19 cellular contexts compared by ENCODE assay signal in genomic region chr21:44783023-44783696, GRCh38. TPM values are rescaled to one million over a fixed set of nuclear protein-coding genes. Genes with fewer than 3 reads are reported as not detected.
A peak's percentile ranks its signal among the peaks of the same experiment; 100 is the strongest.
DNase-seq lines count a peak whose midpoint lies in the region; ATAC-seq, FAIRE-seq and TF ChIP-seq lines count a peak whose summit lies in the region.
"Had no signal": no experiment of that assay in that cellular context is flagged by ENCODE, and none has a peak within 500 bp of the region (broad histone marks: within the 10 kb centered on the region; RNA-seq: fewer than 3 reads in every experiment).

No MANE protein-coding gene starts in this region.

- TF ChIP-seq POLR2A in K562 (conservative IDR thresholded peaks at IDR 0.05) = no peak

- no peak for TF ChIP-seq EP300 in K562 (IDR thresholded peaks at IDR 0.05; ENCODE audit: low read length)

- TF ChIP-seq RAD21 in K562 (CRISPR knock-in tag; conservative IDR thresholded peaks at IDR 0.05 in 1 of 2, IDR thresholded peaks at IDR 0.05 in 1 of 2) = no peak

- POLR2A ChIA-PET in K562 (lab: Yijun Ruan, JAX) = interaction anchor here (0.6 to 1.2 kb wide), 3 partner anchors 10 to 87 kb away, joined by 3 read pairs; no protein-coding TSS in a partner anchor

- H2AFZ ChIP-seq in K562 (ENCODE audit: low read depth, low read length) = no peak overlapping the region
- H2AFZ ChIP-seq: GM23338 had no signal

- in situ Hi-C loops in K562 (cut with MboI) = no loop called here

- no peaks in the 10 kb centered on the region for H3K9me3 Mint-ChIP-seq in stimulated activated effector memory CD8-positive, alpha-beta T cell treated with anti-CD3 and anti-CD28 coated beads, Interleukin-12 subunit alpha, Interleukin-12 subunit beta, amount 100 ng/mL, for 72 hours
- H3K9me3 Mint-ChIP-seq: CD8-positive, alpha-beta T cell; GM23338; IgD-negative memory B cell had no signal

- WGBS in K562 (ENCODE audit: insufficient coverage, low coverage, missing lambda C conversion rate) = 90% methylated on average over 5 of the region's 5 CpGs

- DNase-seq in right atrium auricular region (ENCODE audit: low spot score) (peak; percentile 11), Right ventricle myocardium superior (no peak), K562 (ENCODE audit: extremely low read depth in 1 of 4, low spot score in 3 of 4) (no peak), islet precursor cell (peak; percentile 8), SKM-1 (lab: John Stamatoyannopoulos, UW; ENCODE audit: unreplicated experiment) (no peak), NCI-H2171 treated with DMSO at 0.1 percent for 48 hours (lab: John Stamatoyannopoulos, UW) (no peak)
- no peak for DNase-seq in stimulated activated effector memory CD8-positive, alpha-beta T cell treated with anti-CD3 and anti-CD28 coated beads, Interleukin-12 subunit alpha, Interleukin-12 subunit beta, amount 100 ng/mL, for 72 hours (ENCODE audit: low spot score in 2 of 2)
- DNase-seq: Calu3; CD8-positive, alpha-beta T cell; H7 had no signal

- peak overlapping the region; percentile 8 for H3K27ac Mint-ChIP-seq in stimulated activated effector memory CD8-positive, alpha-beta T cell treated with anti-CD3 and anti-CD28 coated beads, Interleukin-12 subunit alpha, Interleukin-12 subunit beta, amount 100 ng/mL, for 72 hours
- H3K27ac Mint-ChIP-seq: B cell; CD8-positive, alpha-beta T cell; GM23338 had no signal

- H3K4me2 ChIP-seq in K562 (ENCODE audit: insufficient read depth, low read length) = no peak overlapping the region
- H3K4me2 ChIP-seq: BLaER1 treated with 17β-estradiol and CSF1 and Interleukin-3, amounts not matched to agents 10 nM and 100 nM; GM23338 had no signal

- H3K4me3 ChIP-seq in right atrium auricular region (no peak overlapping the region), K562 (no peak overlapping the region)
- H3K4me3 ChIP-seq: BLaER1 treated with 17β-estradiol and CSF1 and Interleukin-3, amounts not matched to agents 10 nM and 100 nM; GM23338 had no signal

- peaks cover 70% of the 10 kb centered on the region for H3K36me3 Mint-ChIP-seq in stimulated activated effector memory CD8-positive, alpha-beta T cell treated with anti-CD3 and anti-CD28 coated beads, Interleukin-12 subunit alpha, Interleukin-12 subunit beta, amount 100 ng/mL, for 72 hours

- H3K4me3 Mint-ChIP-seq in stimulated activated effector memory CD8-positive, alpha-beta T cell treated with anti-CD3 and anti-CD28 coated beads, Interleukin-12 subunit alpha, Interleukin-12 subunit beta, amount 100 ng/mL, for 72 hours = no peak overlapping the region
- H3K4me3 Mint-ChIP-seq: B cell; CD8-positive, alpha-beta T cell; GM23338; IgD-negative memory B cell had no signal

- H4K20me1 ChIP-seq in K562 (replicated peaks; ENCODE audit: control insufficient read depth, insufficient read depth, low read length) = peaks cover 22% of the 10 kb centered on the region

- H3K9me3 ChIP-seq in right atrium auricular region (no peaks in the 10 kb centered on the region), K562 (replicated peaks; ENCODE audit: control insufficient read depth, insufficient read depth, low read depth, low read length) (no peaks in the 10 kb centered on the region)

- H3K4me1 ChIP-seq in right atrium auricular region (peaks cover 0 to 33% of the 10 kb centered on the region in 2 donors), K562 (replicated peaks in 1 of 2; ENCODE audit: control insufficient read depth in 2 of 2, insufficient read depth in 2 of 2, low read length in 2 of 2) (peaks cover 5 to 8% of the 10 kb centered on the region in 2 experiments; a peak in 3 of 5 replicates)

- H3K79me2 ChIP-seq in K562 (ENCODE audit: control insufficient read depth, insufficient read depth, low read length) = peaks cover 86% of the 10 kb centered on the region

- no TSS peak for BruUV-seq in K562 (replicated peaks; lab: Mats Ljungman, UMichigan)

- H3K27me3 ChIP-seq in right atrium auricular region (no peaks in the 10 kb centered on the region), K562 (ENCODE audit: control insufficient read depth in 2 of 2, insufficient read depth in 2 of 2, low read length in 2 of 2) (no peaks in the 10 kb centered on the region)
- H3K27me3 ChIP-seq: BLaER1 treated with 17β-estradiol and CSF1 and Interleukin-3, amounts not matched to agents 10 nM and 100 nM had no signal

- H3K27ac ChIP-seq in right atrium auricular region = no peak overlapping the region
- no peak overlapping the region for H3K27ac ChIP-seq in K562 (ENCODE audit: extremely low read depth, low read depth, low read length)
- H3K27ac ChIP-seq: BLaER1 treated with 17β-estradiol and CSF1 and Interleukin-3, amounts not matched to agents 10 nM and 100 nM had no signal

- no peak for ATAC-seq in Right ventricle myocardium superior (ENCODE audit: poor library complexity)
- ATAC-seq in K562 = no peak
- no peak for ATAC-seq in stimulated activated effector memory CD8-positive, alpha-beta T cell treated with anti-CD3 and anti-CD28 coated beads, Interleukin-12 subunit alpha, Interleukin-12 subunit beta, amount 100 ng/mL, for 72 hours
- ATAC-seq: CD8-positive, alpha-beta T cell; GM23338; HCT116 had no signal

- TF ChIP-seq CTCF in right atrium auricular region (IDR thresholded peaks at IDR 0.05) (no peak), K562 (IDR thresholded peaks at IDR 0.05 in 2 of 3, conservative IDR thresholded peaks at IDR 0.05 in 1 of 3; ENCODE audit: insufficient read depth in 2 of 3, low read depth in 1 of 3, low read length in 3 of 3) (no peak)

- CTCF ChIA-PET in K562 (lab: Yijun Ruan, JAX; ENCODE audit: low intra/inter-chr PET ratio) = no interaction called here

- H3K4me1 Mint-ChIP-seq in stimulated activated effector memory CD8-positive, alpha-beta T cell treated with anti-CD3 and anti-CD28 coated beads, Interleukin-12 subunit alpha, Interleukin-12 subunit beta, amount 100 ng/mL, for 72 hours = peaks cover 7% of the 10 kb centered on the region
- H3K4me1 Mint-ChIP-seq: GM23338 had no signal

- H3K36me3 ChIP-seq in right atrium auricular region (peaks cover 7% of the 10 kb centered on the region), K562 (ENCODE audit: control insufficient read depth, insufficient read depth, low read length) (peaks cover 85% of the 10 kb centered on the region)

- intact Hi-C loops in Right ventricle myocardium superior (cut with DNase I) (no loop called here), K562 (cut with micrococcal nuclease) (no loop called here)

- H3K9ac ChIP-seq in K562 (ENCODE audit: insufficient read depth in 1 of 2, low read depth in 2 of 2, low read length in 2 of 2) = no peak overlapping the region
- H3K9ac ChIP-seq: BLaER1 treated with 17β-estradiol and CSF1 and Interleukin-3, amounts not matched to agents 10 nM and 100 nM had no signal

- no peak for FAIRE-seq in K562 (lab: Jason Lieb, UNC)
- FAIRE-seq: G401.6, GM12892, GM18507, HTR-8/SVneo had no signal

- H3K9me1 ChIP-seq in K562 (ENCODE audit: control insufficient read depth, insufficient read depth, low read length) = no peaks in the 10 kb centered on the region

TF ChIP-seq in K562, 482 proteins besides CTCF, POLR2A, EP300 and RAD21 (continues in another document):
- TF ChIP-seq CGGBP1 (CRISPR knock-in tag; IDR thresholded peaks at IDR 0.05) = no peak

RNA-seq across cellular contexts. Expression of gene UBE2G2, which starts 18.5 kb away (rescaled TPM):
- total RNA-seq in right atrium auricular region (10 to 100 TPM; 47.5 to 52.5 TPM), Right ventricle myocardium superior (64.5 TPM), K562 (2014; rRNA removed) (122 and 148 TPM in 2 replicates), K562 (2014; rRNA removed; fragmentation: Illumina TruSeq; extraction: Trizol) (109 and 112 TPM in 2 replicates), K562 (2015; rRNA removed; fragmentation: Illumina TruSeq; extraction: Trizol) (99.0 and 112 TPM in 2 replicates), K562 (2021) (131 and 140 TPM in 2 replicates)
- total RNA-seq in K562 (2011; cell fraction: chromatin; rRNA removed; ENCODE audit: low replicate concordance) = 217 and 395 TPM in 2 replicates
- total RNA-seq in K562 (2011; cell fraction: nucleolus; rRNA removed) = 127 and 140 TPM in 2 replicates
- 222 and 291 TPM in 2 replicates for total RNA-seq in K562 (2011; cell fraction: nucleoplasm; rRNA removed)
- polyA plus RNA-seq in K562 (2011; rRNA removed) (210 and 225 TPM in 2 replicates), K562 (2014; fragmentation: Illumina TruSeq; extraction: Trizol) (198 and 202 TPM in 2 replicates), K562 (2014; fragmentation: Nextera tagmentation; extraction: Ambion mirVana) (10 to 100 TPM; 47.5 to 74.3 TPM), K562 (2014; rRNA removed) (200 and 297 TPM in 2 replicates)
- polyA plus RNA-seq in K562 (2011; cell fraction: cytosol; rRNA removed) = 249 and 260 TPM in 2 replicates
- polyA plus RNA-seq in K562 (2011; cell fraction: nucleus; rRNA removed) = 234 and 303 TPM in 2 replicates
- polyA plus RNA-seq in K562 (2012) = 119 and 202 TPM in 2 replicates
- 146 and 179 TPM in 2 replicates for polyA minus RNA-seq in K562 (2011; rRNA and poly(A)+ RNA removed)
- 83.5 and 87.6 TPM in 2 replicates for polyA minus RNA-seq in K562 (2011; cell fraction: cytosol; rRNA and poly(A)+ RNA removed)
- polyA minus RNA-seq in K562 (2011; cell fraction: nucleus; rRNA and poly(A)+ RNA removed) = 115 and 148 TPM in 2 replicates

RNA-seq across cellular contexts. Expression of gene SUMO3, which starts 34.7 kb away (rescaled TPM):
- total RNA-seq in right atrium auricular region (10 to 100 TPM; 59.7 to 74.1 TPM), Right ventricle myocardium superior (66.5 TPM), K562 (2014; rRNA removed) (95.2 and 118 TPM in 2 replicates), K562 (2014; rRNA removed; fragmentation: Illumina TruSeq; extraction: Trizol) (101 TPM in 2 replicates), K562 (2015; rRNA removed; fragmentation: Illumina TruSeq; extraction: Trizol) (111 and 113 TPM in 2 replicates), K562 (2021) (120 TPM in 2 replicates)
- total RNA-seq in K562 (2011; cell fraction: chromatin; rRNA removed; ENCODE audit: low replicate concordance) = 32.4 and 33.2 TPM in 2 replicates
- 27.5 and 32.6 TPM in 2 replicates for total RNA-seq in K562 (2011; cell fraction: nucleolus; rRNA removed)
- total RNA-seq in K562 (2011; cell fraction: nucleoplasm; rRNA removed) = 42.5 and 55.7 TPM in 2 replicates
- polyA plus RNA-seq in K562 (2011; rRNA removed) (110 and 128 TPM in 2 replicates), K562 (2014; fragmentation: Illumina TruSeq; extraction: Trizol) (142 and 144 TPM in 2 replicates), K562 (2014; fragmentation: Nextera tagmentation; extraction: Ambion mirVana) (10 to 100 TPM; 13.9 to 21.6 TPM), K562 (2014; rRNA removed) (143 and 146 TPM in 2 replicates)
- polyA plus RNA-seq in K562 (2011; cell fraction: cytosol; rRNA removed) = 132 and 183 TPM in 2 replicates
- polyA plus RNA-seq in K562 (2011; cell fraction: nucleus; rRNA removed) = 41.4 and 52.1 TPM in 2 replicates
- 95.3 and 142 TPM in 2 replicates for polyA plus RNA-seq in K562 (2012)
- 105 and 120 TPM in 2 replicates for polyA minus RNA-seq in K562 (2011; rRNA and poly(A)+ RNA removed)
- 70.3 and 71.5 TPM in 2 replicates for polyA minus RNA-seq in K562 (2011; cell fraction: cytosol; rRNA and poly(A)+ RNA removed)
- polyA minus RNA-seq in K562 (2011; cell fraction: nucleus; rRNA and poly(A)+ RNA removed) = 18.8 and 32.3 TPM in 2 replicates

Comparison
In these comparisons a context has a peak if more than half of its experiments do, and no peak if none do; other contexts are left out.
1. DNase-seq: peak in right atrium auricular region (single experiment) and islet precursor cell (single experiment); none in Right ventricle myocardium superior (single experiment), K562 (0 of 4), stimulated activated effector memory CD8-positive, alpha-beta T cell treated with anti-CD3 and anti-CD28 coated beads, Interleukin-12 subunit alpha, Interleukin-12 subunit beta, amount 100 ng/mL, for 72 hours (0 of 2), SKM-1 (single experiment) and NCI-H2171 treated with DMSO at 0.1 percent for 48 hours (single experiment).